In genomic region chr10:68734349-68734748, GRCh38 we compare ENCODE assay signal across 30 cellular contexts.
"Had no signal": no experiment of that assay in that cellular context is flagged by ENCODE, and none has a peak within 500 bp of the region (broad histone marks: within the 10 kb centered on the region; RNA-seq: fewer than 3 reads in every experiment).

No MANE protein-coding gene starts in this region.

- H3K36me3 ChIP-seq: breast epithelium had no signal

- ATAC-seq: activated CD4-positive, CD25-positive, alpha-beta regulatory T cell treated with anti-CD3 and anti-CD28 coated beads, Interleukin-2, amount 50 U/mL, for 24 hours; activated naive CD4-positive, alpha-beta T cell treated with anti-CD3 and anti-CD28 coated beads, Interleukin-2, amount 50 U/mL, for 72 hours; foreskin keratinocyte; gastrocnemius medialis; heart right ventricle; T-helper 17 cell had no signal

- H3K4me3 Mint-ChIP-seq: activated B cell treated with CpG ODN at 0.5 μM for 24 hours; activated CD4-positive, alpha-beta memory T cell treated with anti-CD3 and anti-CD28 coated beads, Interleukin-2, amount 10 ng/mL, durations not matched to agents 7 days and 5 days; activated naive CD4-positive, alpha-beta T cell treated with anti-CD3 and anti-CD28 coated beads, Interleukin-2, amount 10 ng/mL, durations not matched to agents 7 days and 5 days; activated naive CD8-positive, alpha-beta T cell treated with anti-CD3 and anti-CD28 coated beads, Interleukin-2, amount 10 ng/mL, durations not matched to agents 7 days and 5 days; brain; central memory CD8-positive, alpha-beta T cell; dendritic cell treated with granulocyte-macrophage colony-stimulating factor and Interleukin-4, amounts not matched to agents 40 ng/mL and 50 ng/mL, for 4 days; T-helper 17 cell; T-helper 2 cell treated with Interferon-gamma antibody and Interleukin-4, amounts not matched to agents 5 μg/mL and 100 μg/mL, for 36 hours had no signal

- DNase-seq: activated B cell treated with CpG ODN at 0.5 μM for 24 hours; activated CD4-positive, alpha-beta memory T cell treated with anti-CD3 and anti-CD28 coated beads, Interleukin-2, amount 10 ng/mL, durations not matched to agents 7 days and 5 days; activated CD4-positive, alpha-beta T cell treated with anti-CD3 and anti-CD28 coated beads for 48 hours; activated CD4-positive, alpha-beta T cell treated with anti-CD3 and anti-CD28 coated beads, Interleukin-2, amount 50 U/mL, for 1 hour; activated gamma-delta T cell; activated naive CD4-positive, alpha-beta T cell; activated naive CD4-positive, alpha-beta T cell treated with anti-CD3 and anti-CD28 coated beads, Interleukin-2, amount 10 ng/mL, durations not matched to agents 7 days and 5 days; activated naive CD8-positive, alpha-beta T cell treated with anti-CD3 and anti-CD28 coated beads, Interleukin-2, amount 10 ng/mL, durations not matched to agents 7 days and 5 days; activated T-cell treated with anti-CD3 and anti-CD28 coated beads, Interleukin-2, amount 50 U/mL, for 48 hours; dorsolateral prefrontal cortex; effector memory CD4-positive, alpha-beta T cell; erythroblast; foreskin keratinocyte; gastrocnemius medialis; glutamatergic neuron; heart right ventricle; T-helper 1 cell; T-helper 17 cell; T1000; WERI-Rb-1 had no signal

- H3K4me1 ChIP-seq: ascending aorta, breast epithelium, foreskin keratinocyte, gastrocnemius medialis, heart right ventricle had no signal

- H3K4me3 ChIP-seq: ascending aorta, breast epithelium, coronary artery, dorsolateral prefrontal cortex, esophagus muscularis mucosa, gastrocnemius medialis, heart right ventricle had no signal

- H3K27ac Mint-ChIP-seq: activated B cell treated with CpG ODN at 0.5 μM for 24 hours; activated CD4-positive, alpha-beta memory T cell treated with anti-CD3 and anti-CD28 coated beads, Interleukin-2, amount 10 ng/mL, durations not matched to agents 7 days and 5 days; activated naive CD4-positive, alpha-beta T cell treated with anti-CD3 and anti-CD28 coated beads, Interleukin-2, amount 10 ng/mL, durations not matched to agents 7 days and 5 days; activated naive CD4-positive, alpha-beta T cell treated with anti-CD3 and anti-CD28 coated beads, Interleukin-2, amount 50 U/mL, for 72 hours; activated naive CD8-positive, alpha-beta T cell treated with anti-CD3 and anti-CD28 coated beads, Interleukin-2, amount 10 ng/mL, durations not matched to agents 7 days and 5 days; dendritic cell treated with granulocyte-macrophage colony-stimulating factor and Interleukin-4, amounts not matched to agents 40 ng/mL and 50 ng/mL, for 4 days; T-helper 17 cell; T-helper 2 cell treated with Interferon-gamma antibody and Interleukin-4, amounts not matched to agents 5 μg/mL and 100 μg/mL, for 36 hours had no signal

- H3K27ac ChIP-seq: ascending aorta, breast epithelium, coronary artery, dorsolateral prefrontal cortex, esophagus muscularis mucosa, foreskin keratinocyte, gastrocnemius medialis, heart right ventricle, WERI-Rb-1 had no signal

- H3K27me3 Mint-ChIP-seq: activated B cell treated with CpG ODN at 0.5 μM for 24 hours; activated CD4-positive, alpha-beta memory T cell treated with anti-CD3 and anti-CD28 coated beads, Interleukin-2, amount 10 ng/mL, durations not matched to agents 7 days and 5 days; activated naive CD4-positive, alpha-beta T cell treated with anti-CD3 and anti-CD28 coated beads, Interleukin-2, amount 10 ng/mL, durations not matched to agents 7 days and 5 days; activated naive CD8-positive, alpha-beta T cell treated with anti-CD3 and anti-CD28 coated beads, Interleukin-2, amount 10 ng/mL, durations not matched to agents 7 days and 5 days; central memory CD8-positive, alpha-beta T cell; dendritic cell treated with granulocyte-macrophage colony-stimulating factor and Interleukin-4, amounts not matched to agents 40 ng/mL and 50 ng/mL, for 4 days; T-helper 17 cell had no signal

- H3K27me3 ChIP-seq: ascending aorta, breast epithelium, dorsolateral prefrontal cortex, esophagus muscularis mucosa, foreskin keratinocyte, gastrocnemius medialis, heart right ventricle had no signal

- H3K9me3 ChIP-seq: ascending aorta, breast epithelium, esophagus muscularis mucosa, gastrocnemius medialis, heart right ventricle had no signal

- H3K9me3 Mint-ChIP-seq: activated B cell treated with CpG ODN at 0.5 μM for 24 hours; activated CD4-positive, alpha-beta memory T cell treated with anti-CD3 and anti-CD28 coated beads, Interleukin-2, amount 10 ng/mL, durations not matched to agents 7 days and 5 days; activated naive CD4-positive, alpha-beta T cell treated with anti-CD3 and anti-CD28 coated beads, Interleukin-2, amount 10 ng/mL, durations not matched to agents 7 days and 5 days; activated naive CD4-positive, alpha-beta T cell treated with anti-CD3 and anti-CD28 coated beads, Interleukin-2, amount 50 U/mL, for 72 hours; activated naive CD8-positive, alpha-beta T cell treated with anti-CD3 and anti-CD28 coated beads, Interleukin-2, amount 10 ng/mL, durations not matched to agents 7 days and 5 days; brain; central memory CD8-positive, alpha-beta T cell; dendritic cell treated with granulocyte-macrophage colony-stimulating factor and Interleukin-4, amounts not matched to agents 40 ng/mL and 50 ng/mL, for 4 days; T-helper 2 cell treated with Interferon-gamma antibody and Interleukin-4, amounts not matched to agents 5 μg/mL and 100 μg/mL, for 36 hours had no signal

- H3K4me1 Mint-ChIP-seq: activated B cell treated with CpG ODN at 0.5 μM for 24 hours, brain had no signal
